ENCODE assay signal across 15 cellular contexts in genomic region chr1:210438928-210439841, GRCh38.
DNase-seq lines count a peak whose midpoint lies in the region; ATAC-seq, FAIRE-seq and TF ChIP-seq lines count a peak whose summit lies in the region.
"Had no signal": no experiment of that assay in that cellular context is flagged by ENCODE, and none has a peak within 500 bp of the region (broad histone marks: within the 10 kb centered on the region; RNA-seq: fewer than 3 reads in every experiment).

No MANE protein-coding gene starts in this region.

- FAIRE-seq in endothelial cell of umbilical vein (lab: Jason Lieb, UNC) = peak; percentile 74
- no peak for FAIRE-seq in D721Med (lab: Jason Lieb, UNC)

- H3K4me3 Mint-ChIP-seq in osteocyte (ENCODE audit: unreplicated experiment) = no peak overlapping the region
- H3K4me3 Mint-ChIP-seq: activated B cell treated with CpG ODN at 0.5 μM for 24 hours, neural crest cell had no signal

- H3K36me3 ChIP-seq in PC-9 (ENCODE audit: low read depth) = no peaks in the 10 kb centered on the region
- no peaks in the 10 kb centered on the region for H3K36me3 ChIP-seq in endothelial cell of umbilical vein (ENCODE audit: control insufficient read depth in 2 of 2, extremely low read depth in 1 of 2, insufficient read depth in 2 of 2, low read length in 2 of 2)
- H3K36me3 ChIP-seq: thoracic aorta had no signal

- H3K79me2 ChIP-seq in PC-9 (ENCODE audit: low read depth) (no peaks in the 10 kb centered on the region), endothelial cell of umbilical vein (ENCODE audit: control insufficient read depth, insufficient read depth, low read length) (no peaks in the 10 kb centered on the region)

- H3F3A ChIP-seq in PC-9 (ENCODE audit: insufficient read depth, low read depth) = no peaks in the 10 kb centered on the region

- intact Hi-C loops in PC-9 (cut with micrococcal nuclease; ENCODE audit: unreplicated experiment) (no loop called here), endothelial cell of umbilical vein (cut with micrococcal nuclease) (loop anchor here (1.0 kb wide), 2 partner anchors 65 to 822 kb away; no protein-coding TSS in a partner anchor)

- peak overlapping the region; percentile 78 for H3K27ac Mint-ChIP-seq in osteocyte (ENCODE audit: unreplicated experiment)
- H3K27ac Mint-ChIP-seq: activated B cell treated with CpG ODN at 0.5 μM for 24 hours; activated T-helper 2 cell treated with anti-CD3 and anti-CD28 coated beads, Interferon-gamma antibody, Interleukin-2, Interleukin-4, amounts not matched to agents 10 μg/mL and 5 μg/mL and 100 μg/mL, durations not matched to agents 14 hours and 24 hours and 36 hours had no signal

- H4K20me1 ChIP-seq in PC-9 (ENCODE audit: insufficient read depth) (no peaks in the 10 kb centered on the region), endothelial cell of umbilical vein (replicated peaks; ENCODE audit: control insufficient read depth, extremely low read depth, insufficient read depth, low read length) (no peaks in the 10 kb centered on the region)

- H3K27me3 Mint-ChIP-seq in osteocyte (ENCODE audit: unreplicated experiment) = no peaks in the 10 kb centered on the region
- H3K27me3 Mint-ChIP-seq: activated B cell treated with CpG ODN at 0.5 μM for 24 hours had no signal

- dilution Hi-C loops in endothelial cell of umbilical vein (cut with MboI; ENCODE audit: extremely low pct_ligation_motif_present, low sequenced_read_pairs) = no loop called here

- POLR2A ChIA-PET in PC-9 (lab: Charles Lee; ENCODE audit: unreplicated experiment) = no interaction called here
- POLR2A ChIA-PET in endothelial cell of umbilical vein (lab: Charles Lee) = no interaction called here

- H3K9me3 Mint-ChIP-seq in osteocyte (ENCODE audit: unreplicated experiment) = no peaks in the 10 kb centered on the region
- H3K9me3 Mint-ChIP-seq: activated B cell treated with CpG ODN at 0.5 μM for 24 hours; activated T-helper 2 cell treated with anti-CD3 and anti-CD28 coated beads, Interferon-gamma antibody, Interleukin-2, Interleukin-4, amounts not matched to agents 10 μg/mL and 5 μg/mL and 100 μg/mL, durations not matched to agents 14 hours and 24 hours and 36 hours; neural crest cell had no signal

- H3K9me3 ChIP-seq in PC-9 (ENCODE audit: insufficient read depth, low read depth) (no peaks in the 10 kb centered on the region; the same call in 1 of the 2 replicates), endothelial cell of umbilical vein (replicated peaks; ENCODE audit: control insufficient read depth, insufficient read depth, low read length) (no peaks in the 10 kb centered on the region)
- H3K9me3 ChIP-seq: thoracic aorta had no signal

- CTCF ChIA-PET in PC-9 (lab: Charles Lee) (no interaction called here), endothelial cell of umbilical vein (lab: Charles Lee) (interaction anchor here (1.0 to 3.6 kb wide), 3 partner anchors 10 to 32 kb away, joined by 3 to 24 read pairs (median 6); no protein-coding TSS in a partner anchor)

- peaks cover 39% of the 10 kb centered on the region for H3K4me1 Mint-ChIP-seq in osteocyte (ENCODE audit: unreplicated experiment)
- H3K4me1 Mint-ChIP-seq: neural crest cell had no signal

- TF ChIP-seq CTCF in PC-9 (conservative IDR thresholded peaks at IDR 0.05) = no peak
- TF ChIP-seq CTCF in endothelial cell of umbilical vein (IDR thresholded peaks at IDR 0.05; ENCODE audit: extremely low read depth in 1 of 2, insufficient read depth in 1 of 2, low read depth in 1 of 2, low read length in 2 of 2) = no peak
- no peak for TF ChIP-seq CTCF in osteocyte (IDR thresholded peaks at IDR 0.05)
- TF ChIP-seq CTCF in D721Med (IDR thresholded peaks at IDR 0.05; ENCODE audit: insufficient read depth, missing control alignments) = no peak

- H3K27ac ChIP-seq in PC-9 (no peak overlapping the region), endothelial cell of umbilical vein (ENCODE audit: insufficient read depth, low read depth, low read length) (peak overlapping the region; percentile 67)
- H3K27ac ChIP-seq: thoracic aorta had no signal

- no peaks in the 10 kb centered on the region for H3K36me3 Mint-ChIP-seq in osteocyte (ENCODE audit: unreplicated experiment)

- no peaks in the 10 kb centered on the region for H3K9me1 ChIP-seq in endothelial cell of umbilical vein (replicated peaks; ENCODE audit: control insufficient read depth, extremely low read depth, insufficient read depth, low read length)

- DNase-seq in ELR (ENCODE audit: low read depth) = peak; percentile 99
- peak in 1 of 2 experiments; percentile 59 for DNase-seq in PC-9
- peak; percentile 34 for DNase-seq in endothelial cell of umbilical vein (ENCODE audit: low read depth, low spot score)
- DNase-seq in osteocyte (ENCODE audit: extremely low spot score, unreplicated experiment) = no peak
- DNase-seq in SKM-1 treated with dmso at 0.1 percent for 144 hours (lab: John Stamatoyannopoulos, UW; ENCODE audit: unreplicated experiment) = no peak
- no peak for DNase-seq in D721Med (ENCODE audit: insufficient read length, low spot score)
- DNase-seq: activated B cell treated with CpG ODN at 0.5 μM for 24 hours; DMS79; NCI-H146; stimulated activated CD4-positive, alpha-beta T cell treated with anti-CD3 and anti-CD28 coated beads, Interleukin-4, amount 100 ng/mL, for 1 hour had no signal

- H3K4me2 ChIP-seq in PC-9 = 0 out of 2 replicates have a peak overlapping the region, but pooled peaks have one; percentile 3
- H3K4me2 ChIP-seq in endothelial cell of umbilical vein (ENCODE audit: insufficient read depth, low read length) = peak overlapping the region; percentile 39

- no peak for ATAC-seq in HG03095 (IDR thresholded peaks at IDR 0.05; ENCODE audit: unreplicated experiment)
- no peak for ATAC-seq in HG03460 (IDR thresholded peaks at IDR 0.05; ENCODE audit: unreplicated experiment)

- no peak for TF ChIP-seq POLR2A in endothelial cell of umbilical vein (IDR thresholded peaks at IDR 0.05; ENCODE audit: low read depth, low read length)

- H2AFZ ChIP-seq in PC-9 (no peak overlapping the region), endothelial cell of umbilical vein (ENCODE audit: low read depth, low read length) (no peak overlapping the region)

- H3K4me1 ChIP-seq in PC-9 (replicated peaks; ENCODE audit: insufficient read depth) = peaks cover 9% of the 10 kb centered on the region
- H3K4me1 ChIP-seq in endothelial cell of umbilical vein (ENCODE audit: control insufficient read depth, extremely low read depth, insufficient read depth, low read length) = peaks cover 14% of the 10 kb centered on the region

- no peaks in the 10 kb centered on the region for H3K27me3 ChIP-seq in PC-9 (ENCODE audit: insufficient read depth, low read depth)
- H3K27me3 ChIP-seq in endothelial cell of umbilical vein (ENCODE audit: control insufficient read depth in 2 of 2, insufficient read depth in 2 of 2, low read length in 2 of 2) = no peaks in the 10 kb centered on the region

- H3K4me3 ChIP-seq in PC-9 = no peak overlapping the region
- H3K4me3 ChIP-seq in endothelial cell of umbilical vein (replicated peaks in 1 of 3; ENCODE audit: insufficient read depth in 1 of 3, low read depth in 1 of 3, low read length in 3 of 3) = no peak overlapping the region
- H3K4me3 ChIP-seq: thoracic aorta had no signal

- peak overlapping the region; percentile 14 for H3K9ac ChIP-seq in endothelial cell of umbilical vein (replicated peaks; ENCODE audit: extremely low read depth, insufficient read depth, low read length)

- no TSS peak for BruUV-seq in PC-9 (replicated peaks; lab: Mats Ljungman, UMichigan)
- TSS peak; percentile 85 for BruUV-seq in endothelial cell of umbilical vein (replicated peaks; lab: Mats Ljungman, UMichigan)

- no peaks in the 10 kb centered on the region for H3K9me2 ChIP-seq in PC-9 (ENCODE audit: insufficient read depth)

TF ChIP-seq in endothelial cell of umbilical vein, 7 proteins besides CTCF, POLR2A, EP300 and RAD21:
- TF ChIP-seq FOS (IDR thresholded peaks at IDR 0.05; ENCODE audit: borderline replicate concordance, insufficient read depth, low read length) (no peak), JUN (IDR thresholded peaks at IDR 0.05; ENCODE audit: borderline replicate concordance, insufficient read depth, insufficient read length, low read depth) (peak; percentile 41), POLR2AphosphoS5 (IDR thresholded peaks at IDR 0.05; ENCODE audit: insufficient read depth, low read depth, low read length) (peak; percentile 47), GATA2 (IDR thresholded peaks at IDR 0.05; ENCODE audit: insufficient read depth, insufficient read length, low read depth, low read length) (peak; percentile 45)

Comparison
In these comparisons a context has a peak if more than half of its experiments do, and no peak if none do; other contexts are left out.
1. DNase-seq: peak in ELR (single experiment) and endothelial cell of umbilical vein (single experiment); none in osteocyte (single experiment), SKM-1 treated with dmso at 0.1 percent for 144 hours (single experiment) and D721Med (single experiment).